Comparison of ENCODE assay signal across 8 cellular contexts in the genomic region with DNA sequence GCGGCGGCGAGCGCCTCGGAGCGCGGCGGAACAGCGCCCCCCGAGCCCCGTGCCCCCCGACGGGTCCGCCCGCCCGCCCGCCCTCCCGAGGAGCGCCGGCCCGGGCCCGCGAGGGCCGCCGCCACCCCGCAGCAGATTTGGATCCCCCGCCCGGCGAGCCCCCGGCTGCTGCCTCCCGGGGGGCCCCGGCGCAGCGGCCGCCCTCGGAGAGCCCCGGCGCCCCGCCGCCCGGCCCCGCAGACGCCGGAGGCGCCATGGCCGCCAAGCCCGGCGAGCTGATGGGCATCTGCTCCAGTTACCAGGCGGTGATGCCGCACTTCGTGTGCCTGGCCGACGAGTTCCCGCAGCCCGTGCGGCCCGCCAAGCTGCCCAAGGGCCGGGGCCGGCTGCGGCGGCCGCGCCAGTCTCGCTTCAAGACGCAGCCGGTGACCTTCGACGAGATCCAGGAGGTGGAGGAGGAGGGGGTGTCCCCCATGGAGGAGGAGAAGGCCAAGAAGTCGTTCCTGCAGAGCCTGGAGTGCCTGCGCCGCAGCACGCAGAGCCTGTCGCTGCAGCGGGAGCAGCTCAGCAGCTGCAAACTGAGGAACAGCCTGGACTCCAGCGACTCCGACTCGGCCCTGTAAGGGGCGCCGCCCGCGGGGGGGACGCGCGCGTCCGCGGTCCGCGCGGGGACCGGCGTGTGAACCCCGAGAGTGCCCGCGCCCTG. TPM values are rescaled to one million over a fixed set of nuclear protein-coding genes. Genes with fewer than 3 reads are reported as not detected.
DNase-seq lines count a peak whose midpoint lies in the region; ATAC-seq and TF ChIP-seq lines count a peak whose summit lies in the region.

No MANE protein-coding gene starts in this region.

- H3K4me3 ChIP-seq in AG04450 (ENCODE audit: low read depth, low read length) (peak overlapping the region; percentile 58), epithelial cell of proximal tubule (ENCODE audit: low read depth, low read length) (peak overlapping the region; percentile 53)

- ATAC-seq in GM19351 (IDR thresholded peaks at IDR 0.05; ENCODE audit: unreplicated experiment) (peak; percentile 19), GM19455 (IDR thresholded peaks at IDR 0.05; ENCODE audit: unreplicated experiment) (no peak)

- H3K4me3 Mint-ChIP-seq in T-helper 1 cell treated with Interleukin-12 subunit alpha and Interleukin-12 subunit beta and Interleukin-4 antibody, amounts not matched to agents 30 μg/mL and 1 μg/mL, for 36 hours: peak overlapping the region; percentile 66

- TF ChIP-seq CTCF in AG04450 (IDR thresholded peaks at IDR 0.05; ENCODE audit: low read depth, low read length) (no peak), epithelial cell of proximal tubule (conservative IDR thresholded peaks at IDR 0.05; ENCODE audit: low read depth, low read length) (no peak)

- H3K4me1 Mint-ChIP-seq in T-helper 1 cell treated with Interleukin-12 subunit alpha and Interleukin-12 subunit beta and Interleukin-4 antibody, amounts not matched to agents 30 μg/mL and 1 μg/mL, for 36 hours (ENCODE audit: low read depth): peaks cover 10% of the 10 kb centered on the region

- H3K9me3 Mint-ChIP-seq in T-helper 1 cell treated with Interleukin-12 subunit alpha and Interleukin-12 subunit beta and Interleukin-4 antibody, amounts not matched to agents 30 μg/mL and 1 μg/mL, for 36 hours: no peaks in the 10 kb centered on the region

- H3K27ac ChIP-seq in AG04450 (ENCODE audit: low read depth, low read length): no peak overlapping the region

- POLR2A ChIA-PET in AG04450 (lab: Yijun Ruan, JAX): interaction anchor here (0.5 to 1.7 kb wide), 6 partner anchors 14 to 94 kb away, joined by 3 to 10 read pairs (median 4); no protein-coding TSS in a partner anchor

- H3K9me3 ChIP-seq in AG04450 (ENCODE audit: control insufficient read depth, insufficient read depth, low read length): no peaks in the 10 kb centered on the region; the same call in 1 of the 2 replicates

- no peak overlapping the region for H3K27ac Mint-ChIP-seq in T-helper 1 cell treated with Interleukin-12 subunit alpha and Interleukin-12 subunit beta and Interleukin-4 antibody, amounts not matched to agents 30 μg/mL and 1 μg/mL, for 36 hours

- CTCF ChIA-PET in AG04450 (lab: Charles Lee): interaction anchor here (0.6 to 7.6 kb wide), 7 partner anchors 10 to 460 kb away, joined by 3 to 87 read pairs (median 4); no protein-coding TSS in a partner anchor

- H3K27me3 Mint-ChIP-seq in T-helper 1 cell treated with Interleukin-12 subunit alpha and Interleukin-12 subunit beta and Interleukin-4 antibody, amounts not matched to agents 30 μg/mL and 1 μg/mL, for 36 hours (ENCODE audit: low read depth): peaks cover 65% of the 10 kb centered on the region

- no peak for DNase-seq in AG04450 (ENCODE audit: low read depth, low spot score)
- no peak for DNase-seq in epithelial cell of proximal tubule (ENCODE audit: low read depth)
- peak; percentile 48 for DNase-seq in myocyte (ENCODE audit: low read depth)
- no peak for DNase-seq in mesenteric fat pad (ENCODE audit: low spot score)
- no peak for DNase-seq in GF-D8 (lab: John Stamatoyannopoulos, UW)

- H3K36me3 Mint-ChIP-seq in T-helper 1 cell treated with Interleukin-12 subunit alpha and Interleukin-12 subunit beta and Interleukin-4 antibody, amounts not matched to agents 30 μg/mL and 1 μg/mL, for 36 hours (ENCODE audit: low read depth): peaks cover 2% of the 10 kb centered on the region

- H3K27me3 ChIP-seq in AG04450 (ENCODE audit: control insufficient read depth, insufficient read depth, low read length): peaks cover 50% of the 10 kb centered on the region

RNA-seq across cellular contexts. Expression of gene C11orf96, which starts 0.4 kb away (rescaled TPM):
- polyA plus RNA-seq in AG04450 (2011; rRNA removed): 0.87 and 1.2 TPM in 2 replicates
- 0.46 and 0.52 TPM in 2 replicates for polyA minus RNA-seq in AG04450 (2011; rRNA and poly(A)+ RNA removed)
- total RNA-seq in epithelial cell of proximal tubule (0.46 TPM in 1 of 2 replicates, not detected in the other), myocyte (0.16 and 5.6 TPM in 2 replicates), mesenteric fat pad (349 TPM)
- 1.6 TPM for polyA plus RNA-seq in myocyte (2012)

Comparison
In these comparisons a context has a peak if more than half of its experiments do, and no peak if none do; other contexts are left out.
1. RNA of gene C11orf96, which starts 0.4 kb away (total RNA-seq): 349 TPM in mesenteric fat pad (single experiment); 0.16 to 5.6 TPM in myocyte and 0.46 TPM in epithelial cell of proximal tubule; every median in the first group is over 10 times any median in the second.